ENCODE assay signal across 1 cellular context in genomic region chr6:17714879-17715860, GRCh38.
TF ChIP-seq lines count a peak whose summit lies in the region.

No MANE protein-coding gene starts in this region.

TF ChIP-seq in K562, 482 proteins besides CTCF, POLR2A, EP300 and RAD21 (continued from another document):
- TF ChIP-seq, protein P1, sequence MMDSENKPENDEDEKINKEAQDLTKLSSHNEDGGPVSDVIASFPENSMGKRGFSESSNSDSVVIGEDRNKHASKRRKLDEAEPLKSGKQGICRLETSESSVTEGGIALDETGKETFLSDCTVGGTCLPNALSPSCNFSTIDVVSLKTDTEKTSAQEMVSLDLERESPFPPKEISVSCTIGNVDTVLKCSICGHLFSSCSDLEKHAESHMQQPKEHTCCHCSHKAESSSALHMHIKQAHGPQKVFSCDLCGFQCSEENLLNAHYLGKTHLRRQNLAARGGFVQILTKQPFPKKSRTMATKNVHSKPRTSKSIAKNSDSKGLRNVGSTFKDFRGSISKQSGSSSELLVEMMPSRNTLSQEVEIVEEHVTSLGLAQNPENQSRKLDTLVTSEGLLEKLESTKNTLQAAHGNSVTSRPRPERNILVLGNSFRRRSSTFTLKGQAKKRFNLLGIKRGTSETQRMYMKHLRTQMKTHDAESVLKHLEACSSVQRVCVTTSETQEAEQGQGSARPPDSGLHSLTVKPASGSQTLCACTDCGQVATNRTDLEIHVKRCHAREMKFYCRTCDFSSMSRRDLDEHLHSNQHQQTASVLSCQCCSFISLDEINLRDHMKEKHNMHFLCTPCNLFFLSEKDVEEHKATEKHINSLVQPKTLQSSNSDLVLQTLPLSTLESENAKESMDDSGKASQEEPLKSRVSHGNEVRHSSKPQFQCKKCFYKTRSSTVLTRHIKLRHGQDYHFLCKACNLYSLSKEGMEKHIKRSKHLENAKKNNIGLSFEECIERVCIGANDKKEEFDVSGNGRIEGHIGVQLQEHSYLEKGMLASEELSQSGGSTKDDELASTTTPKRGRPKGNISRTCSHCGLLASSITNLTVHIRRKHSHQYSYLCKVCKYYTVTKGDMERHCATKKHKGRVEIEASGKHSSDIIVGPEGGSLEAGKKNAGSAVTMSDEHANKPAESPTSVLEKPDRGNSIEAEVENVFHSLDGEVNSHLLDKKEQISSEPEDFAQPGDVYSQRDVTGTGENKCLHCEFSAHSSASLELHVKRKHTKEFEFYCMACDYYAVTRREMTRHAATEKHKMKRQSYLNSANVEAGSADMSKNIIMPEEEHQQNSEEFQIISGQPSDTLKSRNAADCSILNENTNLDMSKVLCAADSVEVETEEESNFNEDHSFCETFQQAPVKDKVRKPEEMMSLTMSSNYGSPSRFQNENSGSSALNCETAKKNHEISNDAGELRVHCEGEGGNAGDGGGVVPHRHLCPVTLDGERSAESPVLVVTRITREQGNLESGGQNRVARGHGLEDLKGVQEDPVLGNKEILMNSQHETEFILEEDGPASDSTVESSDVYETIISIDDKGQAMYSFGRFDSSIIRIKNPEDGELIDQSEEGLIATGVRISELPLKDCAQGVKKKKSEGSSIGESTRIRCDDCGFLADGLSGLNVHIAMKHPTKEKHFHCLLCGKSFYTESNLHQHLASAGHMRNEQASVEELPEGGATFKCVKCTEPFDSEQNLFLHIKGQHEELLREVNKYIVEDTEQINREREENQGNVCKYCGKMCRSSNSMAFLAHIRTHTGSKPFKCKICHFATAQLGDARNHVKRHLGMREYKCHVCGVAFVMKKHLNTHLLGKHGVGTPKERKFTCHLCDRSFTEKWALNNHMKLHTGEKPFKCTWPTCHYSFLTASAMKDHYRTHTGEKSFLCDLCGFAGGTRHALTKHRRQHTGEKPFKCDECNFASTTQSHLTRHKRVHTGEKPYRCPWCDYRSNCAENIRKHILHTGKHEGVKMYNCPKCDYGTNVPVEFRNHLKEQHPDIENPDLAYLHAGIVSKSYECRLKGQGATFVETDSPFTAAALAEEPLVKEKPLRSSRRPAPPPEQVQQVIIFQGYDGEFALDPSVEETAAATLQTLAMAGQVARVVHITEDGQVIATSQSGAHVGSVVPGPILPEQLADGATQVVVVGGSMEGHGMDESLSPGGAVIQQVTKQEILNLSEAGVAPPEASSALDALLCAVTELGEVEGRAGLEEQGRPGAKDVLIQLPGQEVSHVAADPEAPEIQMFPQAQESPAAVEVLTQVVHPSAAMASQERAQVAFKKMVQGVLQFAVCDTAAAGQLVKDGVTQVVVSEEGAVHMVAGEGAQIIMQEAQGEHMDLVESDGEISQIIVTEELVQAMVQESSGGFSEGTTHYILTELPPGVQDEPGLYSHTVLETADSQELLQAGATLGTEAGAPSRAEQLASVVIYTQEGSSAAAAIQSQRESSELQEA (IDR thresholded peaks at IDR 0.05; ENCODE audit: low read depth), result no peak
- TF ChIP-seq MLX (CRISPR knock-in tag; conservative IDR thresholded peaks at IDR 0.05) (no peak), FOXA1 (IDR thresholded peaks at IDR 0.05; ENCODE audit: borderline replicate concordance) (no peak), CHCHD3 (CRISPR knock-in tag; IDR thresholded peaks at IDR 0.05) (no peak), SRSF7 (optimal IDR thresholded peaks at IDR 0.05; ENCODE audit: low read depth, low read length) (no peak), TAF1 (IDR thresholded peaks at IDR 0.05; ENCODE audit: control insufficient read depth, extremely low read depth, insufficient read depth, low read length, severe bottlenecking) (no peak), ARID2 (IDR thresholded peaks at IDR 0.05) (no peak), ATF1 (CRISPR knock-in tag; IDR thresholded peaks at IDR 0.05) (no peak), ATF1 (tag; IDR thresholded peaks at IDR 0.05) (peak; percentile 74), DACH1 (IDR thresholded peaks at IDR 0.05; ENCODE audit: partially characterized antibody) (no peak), SMARCC2 (IDR thresholded peaks at IDR 0.05; ENCODE audit: low read depth) (peak; percentile 93), IRF1 (CRISPR knock-in tag; IDR thresholded peaks at IDR 0.05; ENCODE audit: borderline replicate concordance) (no peak), FIP1L1 (IDR thresholded peaks at IDR 0.05; ENCODE audit: low read depth, low read length, poor library complexity, severe bottlenecking) (no peak), E4F1 (CRISPR knock-in tag; IDR thresholded peaks at IDR 0.05; ENCODE audit: borderline replicate concordance) (no peak), ZNF324 (CRISPR knock-in tag; IDR thresholded peaks at IDR 0.05) (no peak), PML (IDR thresholded peaks at IDR 0.05; ENCODE audit: low read length) (no peak), NFYB (IDR thresholded peaks at IDR 0.05; ENCODE audit: extremely low read depth, insufficient read length) (no peak), PHF8 (IDR thresholded peaks at IDR 0.05; ENCODE audit: borderline replicate concordance, low read length) (no peak; the same call in 1 of the 2 replicates), ZNF589 (CRISPR knock-in tag; IDR thresholded peaks at IDR 0.05; ENCODE audit: low read depth) (no peak; the same call in none of the 2 replicates), ATF6 (CRISPR knock-in tag; IDR thresholded peaks at IDR 0.05) (no peak), ELF4 (CRISPR knock-in tag; IDR thresholded peaks at IDR 0.05) (no peak), CREM (IDR thresholded peaks at IDR 0.05; ENCODE audit: low read depth) (peak; percentile 52), ZNF644 (tag; IDR thresholded peaks at IDR 0.05; ENCODE audit: low read depth) (0 out of 2 replicates have a peak, but pooled peaks have one; percentile 56), KLF16 (IDR thresholded peaks at IDR 0.05) (no peak), TSC22D4 (tag; IDR thresholded peaks at IDR 0.05) (no peak), SAP30 (IDR thresholded peaks at IDR 0.05; ENCODE audit: borderline replicate concordance, insufficient read depth, low read depth, low read length, poor library complexity, severe bottlenecking) (no peak), SMC3 (conservative IDR thresholded peaks at IDR 0.05; ENCODE audit: insufficient read depth, low read depth, low read length) (0 out of 2 replicates have a peak, but pooled peaks have one; percentile 8), PCBP2 (IDR thresholded peaks at IDR 0.05; ENCODE audit: low read depth, low read length, poor library complexity, severe bottlenecking) (no peak), BRF1 (IDR thresholded peaks at IDR 0.05; ENCODE audit: borderline replicate concordance, extremely low read depth, insufficient read length) (no peak), RFX5 (IDR thresholded peaks at IDR 0.05; ENCODE audit: low read depth, low read length) (no peak), ETV5 (CRISPR knock-in tag; IDR thresholded peaks at IDR 0.05; ENCODE audit: low read depth) (no peak), GABPB2 (CRISPR knock-in tag; conservative IDR thresholded peaks at IDR 0.05) (no peak), E2F3 (CRISPR knock-in tag; IDR thresholded peaks at IDR 0.05) (no peak), NR2C2 (CRISPR knock-in tag; IDR thresholded peaks at IDR 0.05) (no peak), NR2C2 (tag; IDR thresholded peaks at IDR 0.05) (peak; percentile 42; the same call in 1 of the 2 replicates), KAT2B (IDR thresholded peaks at IDR 0.05; ENCODE audit: low read depth, low read length) (no peak), OTX1 (CRISPR knock-in tag; IDR thresholded peaks at IDR 0.05) (no peak), SMAD1 (IDR thresholded peaks at IDR 0.05; ENCODE audit: low read depth, low read length, partially characterized antibody) (peak; percentile 28), EZH2 (IDR thresholded peaks at IDR 0.05; ENCODE audit: borderline replicate concordance, low read depth, low read length) (no peak), ZBTB17 (CRISPR knock-in tag; IDR thresholded peaks at IDR 0.05) (no peak), CHAMP1 (IDR thresholded peaks at IDR 0.05) (peak; percentile 45)
- TF ChIP-seq, protein P2, sequence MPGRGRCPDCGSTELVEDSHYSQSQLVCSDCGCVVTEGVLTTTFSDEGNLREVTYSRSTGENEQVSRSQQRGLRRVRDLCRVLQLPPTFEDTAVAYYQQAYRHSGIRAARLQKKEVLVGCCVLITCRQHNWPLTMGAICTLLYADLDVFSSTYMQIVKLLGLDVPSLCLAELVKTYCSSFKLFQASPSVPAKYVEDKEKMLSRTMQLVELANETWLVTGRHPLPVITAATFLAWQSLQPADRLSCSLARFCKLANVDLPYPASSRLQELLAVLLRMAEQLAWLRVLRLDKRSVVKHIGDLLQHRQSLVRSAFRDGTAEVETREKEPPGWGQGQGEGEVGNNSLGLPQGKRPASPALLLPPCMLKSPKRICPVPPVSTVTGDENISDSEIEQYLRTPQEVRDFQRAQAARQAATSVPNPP (IDR thresholded peaks at IDR 0.05; ENCODE audit: borderline replicate concordance, insufficient read depth, insufficient read length), result no peak
